ENCODE assay signal across 31 cellular contexts in the genomic region with DNA sequence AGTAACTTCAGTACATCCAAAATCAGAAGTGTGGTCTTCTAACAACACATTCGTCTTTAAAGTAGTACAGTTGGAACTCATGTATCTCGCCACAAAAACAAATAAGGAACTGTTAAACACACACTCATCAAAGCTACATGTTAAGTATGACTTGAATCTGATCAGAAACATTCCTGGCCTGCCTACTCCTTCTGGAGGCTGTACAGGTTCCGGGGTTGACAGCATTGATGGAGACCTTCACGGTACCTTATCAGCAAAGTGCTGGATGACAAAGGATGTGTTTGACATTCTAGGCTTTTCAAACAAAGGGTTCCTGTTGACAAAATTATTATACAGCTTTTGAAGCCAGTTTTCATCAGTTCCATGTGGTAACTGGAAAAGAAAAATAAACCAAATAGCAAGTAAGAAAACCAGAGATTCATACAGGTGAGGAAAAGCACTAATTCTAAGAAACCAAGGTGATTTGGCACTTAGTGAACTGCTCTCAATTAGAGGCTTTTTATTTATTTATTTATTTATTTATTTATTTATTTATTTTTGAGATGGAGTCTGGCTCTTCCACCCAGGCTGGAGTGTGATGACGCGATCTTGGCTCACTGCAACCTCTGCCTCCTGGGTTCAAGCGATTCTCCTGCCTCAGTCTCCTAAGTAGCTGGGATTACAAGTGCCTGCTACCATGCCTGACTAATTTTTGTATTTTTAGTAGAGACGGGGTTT. TPM values are rescaled to one million over a fixed set of nuclear protein-coding genes. Genes with fewer than 3 reads are reported as not detected.
A peak's percentile ranks its signal among the peaks of the same experiment; 100 is the strongest.
DNase-seq lines count a peak whose midpoint lies in the region; ATAC-seq and TF ChIP-seq lines count a peak whose summit lies in the region.
"Had no signal": no experiment of that assay in that cellular context is flagged by ENCODE, and none has a peak within 500 bp of the region (broad histone marks: within the 10 kb centered on the region; RNA-seq: fewer than 3 reads in every experiment).

No MANE protein-coding gene starts in this region.

- H3K4me1 Mint-ChIP-seq in Caco-2 (ENCODE audit: low read depth, unreplicated experiment), result no peaks in the 10 kb centered on the region
- H3K4me1 Mint-ChIP-seq in chondrocyte (ENCODE audit: low read depth), result peaks cover 47% of the 10 kb centered on the region
- H3K4me1 Mint-ChIP-seq: WTC11 had no signal

- H3K4me1 ChIP-seq in Caco-2 (peaks cover 5% of the 10 kb centered on the region; the same call in 1 of the 2 replicates), IMR-90 (ENCODE audit: control insufficient read depth, insufficient read depth, low read length) (peaks cover 16% of the 10 kb centered on the region), trophoblast cell (ENCODE audit: control insufficient read depth in 1 of 2, insufficient read depth in 2 of 2, low read length in 2 of 2) (no peaks in the 10 kb centered on the region)
- H3K4me1 ChIP-seq: HAP-1, testis, uterus had no signal

- TF ChIP-seq POLR2A in IMR-90 (IDR thresholded peaks at IDR 0.05; ENCODE audit: low read depth, low read length) (no peak), erythroblast (IDR thresholded peaks at IDR 0.05; ENCODE audit: low read length) (no peak)

- H3K9me1 ChIP-seq in IMR-90 (ENCODE audit: insufficient read depth, low read length), result peaks cover 14% of the 10 kb centered on the region

- peak overlapping the region; percentile 21; the same call in 1 of the 2 replicates for H3K4ac ChIP-seq in IMR-90 (ENCODE audit: low read depth, low read length)
- no peak overlapping the region for H3K4ac ChIP-seq in trophoblast cell (ENCODE audit: low read depth, low read length)

- peak overlapping the region; percentile 31; the same call in 1 of the 2 replicates for H2BK20ac ChIP-seq in IMR-90 (ENCODE audit: low read depth, low read length)

- no peak overlapping the region for H3K56ac ChIP-seq in IMR-90 (ENCODE audit: extremely low read depth, insufficient read depth, low read length)

- TF ChIP-seq CTCF in Caco-2 (IDR thresholded peaks at IDR 0.05; ENCODE audit: insufficient read depth in 1 of 2, low read depth in 1 of 2, low read length in 1 of 2, severe bottlenecking in 1 of 2, unreplicated experiment in 1 of 2), result no peak
- no peak for TF ChIP-seq CTCF in IMR-90 (conservative IDR thresholded peaks at IDR 0.05; ENCODE audit: low read depth, low read length)
- no peak for TF ChIP-seq CTCF in chondrocyte (IDR thresholded peaks at IDR 0.05)

- H2AFZ ChIP-seq in IMR-90 (replicated peaks; ENCODE audit: low read length, poor library complexity), result no peak overlapping the region
- H2AFZ ChIP-seq in trophoblast cell (ENCODE audit: insufficient read depth, low read length, poor library complexity), result no peak overlapping the region

- H3K9me3 Mint-ChIP-seq in Caco-2 (ENCODE audit: unreplicated experiment) (no peaks in the 10 kb centered on the region), chondrocyte (ENCODE audit: low read depth) (no peaks in the 10 kb centered on the region)
- H3K9me3 Mint-ChIP-seq: activated naive CD8-positive, alpha-beta T cell treated with anti-CD3 and anti-CD28 coated beads, Interleukin-2, amount 50 U/mL, for 24 hours; CD8-positive, alpha-beta memory T cell; IgD-negative memory B cell; memory B cell; neural crest cell; WTC11 had no signal

- in situ Hi-C loops in IMR-90 (cut with MboI; ENCODE audit: low sequenced_read_pairs), result no loop called here

- H3K4me3 ChIP-seq in Caco-2 (ENCODE audit: low read depth, low read length) (no peak overlapping the region), IMR-90 (ENCODE audit: insufficient read depth, low read depth, low read length) (no peak overlapping the region), trophoblast cell (ENCODE audit: low read depth, low read length) (no peak overlapping the region)
- H3K4me3 ChIP-seq: body of pancreas, HAP-1, pancreas, testis, uterus had no signal

- peak overlapping the region; percentile 61 for H3K14ac ChIP-seq in IMR-90 (replicated peaks; ENCODE audit: low read depth, low read length)
- no peak overlapping the region for H3K14ac ChIP-seq in trophoblast cell (ENCODE audit: low read length)

- H2BK12ac ChIP-seq in trophoblast cell (ENCODE audit: low read length), result no peak overlapping the region

- peak overlapping the region; percentile 27; the same call in 1 of the 2 replicates for H3K18ac ChIP-seq in IMR-90 (ENCODE audit: low read depth, low read length)
- no peak overlapping the region for H3K18ac ChIP-seq in trophoblast cell (ENCODE audit: low read length)

- H2AK5ac ChIP-seq in IMR-90 (ENCODE audit: low read depth, low read length) (peak overlapping the region; percentile 41), trophoblast cell (ENCODE audit: low read length) (no peak overlapping the region)

- H3K4me3 Mint-ChIP-seq in Caco-2 (ENCODE audit: unreplicated experiment) (peak overlapping the region; percentile 16), chondrocyte (ENCODE audit: unreplicated experiment) (no peak overlapping the region)
- H3K4me3 Mint-ChIP-seq: activated naive CD8-positive, alpha-beta T cell treated with anti-CD3 and anti-CD28 coated beads, Interleukin-2, amount 50 U/mL, for 24 hours; CD8-positive, alpha-beta memory T cell; IgD-negative memory B cell; memory B cell; neural crest cell; WTC11 had no signal

- no peak overlapping the region for H3K23ac ChIP-seq in IMR-90 (ENCODE audit: low read depth, low read length)
- H3K23ac ChIP-seq in trophoblast cell (ENCODE audit: low read length), result no peak overlapping the region

- H3K9ac ChIP-seq in IMR-90 (ENCODE audit: low read depth, low read length) (no peak overlapping the region), trophoblast cell (ENCODE audit: low read length) (no peak overlapping the region)
- H3K9ac ChIP-seq: SK-N-SH had no signal

- H2BK5ac ChIP-seq in IMR-90 (ENCODE audit: low read depth, low read length, poor library complexity, severe bottlenecking) (peak overlapping the region; percentile 43), trophoblast cell (ENCODE audit: low read depth, low read length, poor library complexity) (no peak overlapping the region)

- H4K20me1 ChIP-seq in IMR-90 (ENCODE audit: insufficient read depth, low read length), result no peaks in the 10 kb centered on the region

- H3K4me2 ChIP-seq in IMR-90 (ENCODE audit: low read depth, low read length), result no peak overlapping the region
- no peak overlapping the region for H3K4me2 ChIP-seq in trophoblast cell (ENCODE audit: low read length)

- H4K5ac ChIP-seq in IMR-90 (ENCODE audit: low read depth, low read length), result no peak overlapping the region

- H2AK9ac ChIP-seq in IMR-90 (replicated peaks; ENCODE audit: low read depth, low read length, poor library complexity), result no peak overlapping the region

- no peak for TF ChIP-seq RAD21 in IMR-90 (IDR thresholded peaks at IDR 0.05; ENCODE audit: low read length)

- DNase-seq in Caco-2 (peak; percentile 73 to 74), IMR-90 (peak; percentile 23), chondrocyte (ENCODE audit: low spot score) (no peak), trophoblast cell (peak; percentile 23 to 71), erythroblast (lab: John Stamatoyannopoulos, UW) (no peak)
- DNase-seq in stimulated activated CD4-positive, alpha-beta T cell treated with anti-CD3 and anti-CD28 coated beads, Interleukin-4, amount 100 ng/mL, for 4 hours, result no peak
- DNase-seq: activated gamma-delta T cell treated with Interleukin-2 at 50 U/mL for 16 hours; activated naive CD8-positive, alpha-beta T cell treated with anti-CD3 and anti-CD28 coated beads, Interleukin-2, amount 50 U/mL, for 24 hours; activated T-cell treated with anti-CD3 and anti-CD28 coated beads, Interleukin-2, amount 50 U/mL, for 48 hours; CD8-positive, alpha-beta memory T cell; DMS153; hippocampal formation; NCI-H1048; NCI-H2029; NCI-H524 treated with DMSO at 0.1 percent for 48 hours; retina; SK-N-SH; stimulated activated CD4-positive, alpha-beta T cell treated with anti-CD3 and anti-CD28 coated beads, Interleukin-1b, Interleukin-23, amount 100 ng/mL, for 48 hours; stimulated activated naive CD8-positive, alpha-beta T cell treated with anti-CD3 and anti-CD28 coated beads, Interleukin-15, Interleukin-2, amounts not matched to agents 100 U/mL and 50 U/mL, for 24 hours; testis; uterus had no signal

- intact Hi-C loops in Caco-2 (cut with micrococcal nuclease; ENCODE audit: unreplicated experiment), result loop anchor here (5.0 to 10.0 kb wide), 3 partner anchors 143 to 426 kb away; a partner anchor contains a TSS
- intact Hi-C loops in IMR-90 (cut with micrococcal nuclease), result loop anchor here (10.0 kb wide), 1 partner anchor 423 kb away; a partner anchor contains a TSS

- H3K79me2 ChIP-seq in trophoblast cell (ENCODE audit: control insufficient read depth, insufficient read depth, low read length, poor library complexity), result no peaks in the 10 kb centered on the region

- H3K27ac ChIP-seq in IMR-90 (ENCODE audit: insufficient read depth, low read length), result no peak overlapping the region
- no peak overlapping the region for H3K27ac ChIP-seq in trophoblast cell (ENCODE audit: low read depth, low read length)
- H3K27ac ChIP-seq: testis, uterus had no signal

- H3K27me3 ChIP-seq in Caco-2 (replicated peaks; ENCODE audit: control insufficient read depth, insufficient read depth, low read length), result no peaks in the 10 kb centered on the region
- no peaks in the 10 kb centered on the region for H3K27me3 ChIP-seq in IMR-90 (ENCODE audit: control insufficient read depth, insufficient read depth, low read length)
- H3K27me3 ChIP-seq in trophoblast cell (ENCODE audit: insufficient read depth, low read length), result no peaks in the 10 kb centered on the region
- H3K27me3 ChIP-seq: body of pancreas, pancreas, testis, uterus had no signal

- H4K91ac ChIP-seq in IMR-90 (ENCODE audit: insufficient read depth, low read depth, low read length) (no peak overlapping the region), trophoblast cell (ENCODE audit: low read depth, low read length) (no peak overlapping the region)

- dilution Hi-C loops in IMR-90 (cut with HindIII; ENCODE audit: low sequenced_read_pairs, unreplicated experiment), result no loop called here

- H3K36me3 Mint-ChIP-seq in Caco-2 (ENCODE audit: insufficient read depth, unreplicated experiment), result peaks cover 57% of the 10 kb centered on the region
- peaks cover 2% of the 10 kb centered on the region for H3K36me3 Mint-ChIP-seq in chondrocyte (ENCODE audit: low read depth)
- H3K36me3 Mint-ChIP-seq: CD8-positive, alpha-beta memory T cell; IgD-negative memory B cell; memory B cell had no signal

- H3K79me1 ChIP-seq in IMR-90 (ENCODE audit: low read depth in 1 of 2, low read length in 2 of 2) (no peaks in the 10 kb centered on the region), trophoblast cell (ENCODE audit: low read length) (no peaks in the 10 kb centered on the region)

- H2BK15ac ChIP-seq in IMR-90 (ENCODE audit: low read depth, low read length), result peak overlapping the region; percentile 89; the same call in 2 of the 3 replicates

- POLR2A ChIA-PET in Caco-2 (lab: Charles Lee), result interaction anchor here (0.6 to 0.7 kb wide), 2 partner anchors 38 to 43 kb away, joined by 3 to 4 read pairs; no protein-coding TSS in a partner anchor
- POLR2A ChIA-PET in IMR-90 (lab: Charles Lee; ENCODE audit: unreplicated experiment), result no interaction called here

- H3K36me3 ChIP-seq in Caco-2 (ENCODE audit: control insufficient read depth, insufficient read depth, low read length), result peaks cover 5% of the 10 kb centered on the region
- H3K36me3 ChIP-seq in IMR-90 (ENCODE audit: control insufficient read depth, insufficient read depth, low read length), result no peaks in the 10 kb centered on the region
- no peaks in the 10 kb centered on the region for H3K36me3 ChIP-seq in trophoblast cell (ENCODE audit: control insufficient read depth in 1 of 2, insufficient read depth in 2 of 2, low read length in 2 of 2)
- H3K36me3 ChIP-seq: HAP-1, uterus had no signal

- CTCF ChIA-PET in Caco-2 (lab: Charles Lee) (interaction anchor here (0.8 to 1.2 kb wide), 3 partner anchors 34 to 43 kb away, joined by 3 read pairs; no protein-coding TSS in a partner anchor), IMR-90 (lab: Yijun Ruan, JAX) (interaction anchor here (0.6 to 1.6 kb wide), 2 partner anchors 10 to 24 kb away, joined by 3 to 4 read pairs; no protein-coding TSS in a partner anchor)

- H3K27ac Mint-ChIP-seq in Caco-2 (ENCODE audit: unreplicated experiment) (no peak overlapping the region), chondrocyte (ENCODE audit: unreplicated experiment) (peak overlapping the region; percentile 27)
- H3K27ac Mint-ChIP-seq: activated naive CD8-positive, alpha-beta T cell treated with anti-CD3 and anti-CD28 coated beads, Interleukin-2, amount 50 U/mL, for 24 hours; CD8-positive, alpha-beta memory T cell; IgD-negative memory B cell; memory B cell; WTC11 had no signal

- no peak overlapping the region for H4K12ac ChIP-seq in trophoblast cell (ENCODE audit: low read depth, low read length)

- no peak for ATAC-seq in IMR-90 (ENCODE audit: low read depth)
- no peak for ATAC-seq in GM18511 (IDR thresholded peaks at IDR 0.05; ENCODE audit: unreplicated experiment)
- ATAC-seq in HG03354 (IDR thresholded peaks at IDR 0.05; ENCODE audit: poor library complexity, severe bottlenecking, unreplicated experiment), result no peak
- ATAC-seq: activated naive CD8-positive, alpha-beta T cell treated with anti-CD3 and anti-CD28 coated beads, Interleukin-2, amount 50 U/mL, for 24 hours; Right ventricle myocardium inferior; stimulated activated naive CD8-positive, alpha-beta T cell treated with anti-CD3 and anti-CD28 coated beads, Interleukin-15, Interleukin-2, amounts not matched to agents 100 U/mL and 50 U/mL, for 24 hours; WTC11 had no signal

- WGBS in IMR-90 (ENCODE audit: extremely low coverage in 2 of 2, insufficient read length in 1 of 2), 2 experiments, result no CpG with 5 or more reads among the region's 8 CpGs
- no CpG with 5 or more reads among the region's 8 CpGs for WGBS in trophoblast cell (ENCODE audit: extremely low coverage, insufficient coverage, insufficient read length)

- H3K27me3 Mint-ChIP-seq in Caco-2 (ENCODE audit: insufficient read depth, unreplicated experiment), result no peaks in the 10 kb centered on the region
- no peaks in the 10 kb centered on the region for H3K27me3 Mint-ChIP-seq in chondrocyte (ENCODE audit: low read depth)
- H3K27me3 Mint-ChIP-seq: activated naive CD8-positive, alpha-beta T cell treated with anti-CD3 and anti-CD28 coated beads, Interleukin-2, amount 50 U/mL, for 24 hours; IgD-negative memory B cell; memory B cell had no signal

- H3K9me3 ChIP-seq in Caco-2 (no peaks in the 10 kb centered on the region), IMR-90 (ENCODE audit: control insufficient read depth, insufficient read depth, low read length) (no peaks in the 10 kb centered on the region), trophoblast cell (ENCODE audit: insufficient read depth, low read depth, low read length) (no peaks in the 10 kb centered on the region)
- H3K9me3 ChIP-seq: body of pancreas, HAP-1, pancreas, SK-N-SH, testis, uterus had no signal

- BruUV-seq in Caco-2 (replicated peaks; lab: Mats Ljungman, UMichigan), result no TSS peak
- BruUV-seq in IMR-90 (replicated peaks; lab: Mats Ljungman, UMichigan), result no TSS peak

- H2BK120ac ChIP-seq in IMR-90 (ENCODE audit: low read depth, low read length), result peak overlapping the region; percentile 50
- H2BK120ac ChIP-seq in trophoblast cell (ENCODE audit: insufficient read depth, low read length, poor library complexity), result no peak overlapping the region

- peak overlapping the region in 1 of 2 experiments; percentile 22; a peak in 2 of 4 replicates for H4K8ac ChIP-seq in IMR-90 (ENCODE audit: low read depth in 2 of 2, low read length in 2 of 2)
- H4K8ac ChIP-seq in trophoblast cell (ENCODE audit: low read depth, low read length), result no peak overlapping the region

RNA-seq across cellular contexts. Expression of a gene that starts 44.3 kb away (rescaled TPM):
- total RNA-seq in Caco-2 (2022) (29.2 and 33.5 TPM in 2 replicates), IMR-90 (2012; rRNA removed) (under 0.01 TPM in 2 replicates), chondrocyte (0.79 to 2.7 TPM (median 1.4 TPM) in 3 replicates)
- 0.03 and 0.07 TPM in 2 replicates for polyA plus RNA-seq in IMR-90 (2012; rRNA removed)
- polyA plus RNA-seq in IMR-90 (2012; cell fraction: cytosol; rRNA removed), result 0.04 TPM in 1 of 2 replicates, not detected in the other
- polyA plus RNA-seq in IMR-90 (2012; cell fraction: nucleus; rRNA removed; ENCODE audit: low replicate concordance), result 0.11 and 0.22 TPM in 2 replicates
- polyA plus RNA-seq in trophoblast cell (2013), result 1.2 and 1.3 TPM in 2 replicates

Comparison
In these comparisons a context has a peak if more than half of its experiments do, and no peak if none do; other contexts are left out.
1. DNase-seq: peak in Caco-2 (2 of 2), IMR-90 (single experiment) and trophoblast cell (2 of 2); none in chondrocyte (single experiment), stimulated activated CD4-positive, alpha-beta T cell treated with anti-CD3 and anti-CD28 coated beads, Interleukin-4, amount 100 ng/mL, for 4 hours (0 of 2) and erythroblast (0 of 2).